In genomic region chrX:120195786-120196185, GRCh38 we compare ENCODE assay signal across 13 cellular contexts. TPM values are rescaled to one million over a fixed set of nuclear protein-coding genes. Genes with fewer than 3 reads are reported as not detected.
"Had no signal": no experiment of that assay in that cellular context is flagged by ENCODE, and none has a peak within 500 bp of the region (broad histone marks: within the 10 kb centered on the region; RNA-seq: fewer than 3 reads in every experiment).

No MANE protein-coding gene starts in this region.

RNA-seq across cellular contexts. Expression of gene RHOXF2, which starts 37.4 kb away (rescaled TPM):
- total RNA-seq: activated CD4-positive, alpha-beta memory T cell treated with anti-CD3 and anti-CD28 coated beads, Interleukin-2, amount 10 ng/mL, durations not matched to agents 7 days and 5 days; activated CD4-positive, alpha-beta T cell treated with anti-CD3 and anti-CD28 coated beads for 36 hours; activated CD4-positive, alpha-beta T cell treated with anti-CD3 and anti-CD28 coated beads, Interleukin-2, amount 10 ng/mL, durations not matched to agents 7 days and 5 days; activated CD8-positive, alpha-beta memory T cell treated with anti-CD3 and anti-CD28 coated beads, Interleukin-2, amount 10 ng/mL, durations not matched to agents 7 days and 5 days; activated CD8-positive, alpha-beta T cell treated with anti-CD3 and anti-CD28 coated beads, Interleukin-2, amount 10 ng/mL, durations not matched to agents 7 days and 5 days; activated naive CD8-positive, alpha-beta T cell treated with anti-CD3 and anti-CD28 coated beads, Interleukin-2, amount 10 ng/mL, durations not matched to agents 7 days and 5 days; activated T-helper 2 cell treated with anti-CD3 and anti-CD28 coated beads, Interferon-gamma antibody, Interleukin-2, Interleukin-4, amounts not matched to agents 10 μg/mL and 5 μg/mL and 100 μg/mL, durations not matched to agents 14 hours and 24 hours and 36 hours; ascending aorta; bronchial epithelial cell; cardiac muscle cell; T-helper 1 cell treated with Interleukin-12 subunit alpha and Interleukin-12 subunit beta and Interleukin-4 antibody, amounts not matched to agents 30 ng/mL and 1 ng/mL, for 36 hours; T-helper 2 cell treated with Interferon-gamma antibody and Interleukin-4, amounts not matched to agents 100 ng/mL and 5 ng/mL, for 36 hours had no signal
- polyA plus RNA-seq: adipose tissue had no signal
